Comparison of ENCODE assay signal across 17 cellular contexts in the genomic region with DNA sequence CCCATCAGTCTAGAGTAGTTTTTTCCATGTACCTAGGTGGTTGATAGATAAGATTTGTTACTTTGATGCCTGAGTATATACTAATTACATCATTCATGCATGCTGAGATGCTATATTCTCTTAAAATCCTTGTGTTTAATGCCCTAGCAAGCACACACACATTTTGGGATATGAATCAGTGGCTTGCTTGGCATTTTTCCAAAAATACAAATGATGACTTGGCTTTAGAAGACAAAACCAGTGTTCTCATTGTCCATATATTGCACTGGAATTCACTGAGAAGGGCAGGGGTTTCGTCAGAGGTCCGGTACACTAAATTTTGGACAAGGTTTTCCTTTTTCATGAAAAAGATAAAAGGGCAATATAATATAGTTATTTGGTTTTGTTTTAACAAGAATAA. TPM values are rescaled to one million over a fixed set of nuclear protein-coding genes. Genes with fewer than 3 reads are reported as not detected.
DNase-seq lines count a peak whose midpoint lies in the region; ATAC-seq, FAIRE-seq and TF ChIP-seq lines count a peak whose summit lies in the region.
"Had no signal": no experiment of that assay in that cellular context is flagged by ENCODE, and none has a peak within 500 bp of the region (broad histone marks: within the 10 kb centered on the region; RNA-seq: fewer than 3 reads in every experiment).

No MANE protein-coding gene starts in this region.

- ATAC-seq in RWPE2 (ENCODE audit: low read depth) (peak; percentile 77), GM18519 (IDR thresholded peaks at IDR 0.05; ENCODE audit: low FRiP score, unreplicated experiment) (no peak), GM18498 (IDR thresholded peaks at IDR 0.05; ENCODE audit: unreplicated experiment) (no peak)
- ATAC-seq: HCT116 had no signal

- H3K36me3 ChIP-seq in RWPE2 (ENCODE audit: low read depth) (peaks cover 82% of the 10 kb centered on the region), endothelial cell of umbilical vein (ENCODE audit: control insufficient read depth in 2 of 2, extremely low read depth in 1 of 2, insufficient read depth in 2 of 2, low read length in 2 of 2) (peaks cover 2 to 9% of the 10 kb centered on the region in 2 experiments)
- H3K36me3 ChIP-seq: ovary had no signal

- H3K4me2 ChIP-seq in endothelial cell of umbilical vein (ENCODE audit: insufficient read depth, low read length), result no peak overlapping the region

- H2AFZ ChIP-seq in endothelial cell of umbilical vein (ENCODE audit: low read depth, low read length), result no peak overlapping the region

- TF ChIP-seq CTCF in RWPE2 (IDR thresholded peaks at IDR 0.05; ENCODE audit: poor library complexity, severe bottlenecking) (no peak), endothelial cell of umbilical vein (IDR thresholded peaks at IDR 0.05; ENCODE audit: extremely low read depth in 1 of 2, insufficient read depth in 1 of 2, low read depth in 1 of 2, low read length in 2 of 2) (no peak)

- H3K27ac ChIP-seq in RWPE2 (ENCODE audit: poor library complexity, severe bottlenecking) (no peak overlapping the region), endothelial cell of umbilical vein (ENCODE audit: insufficient read depth, low read depth, low read length) (no peak overlapping the region)
- H3K27ac ChIP-seq: ovary, VCaP had no signal

- intact Hi-C loops in endothelial cell of umbilical vein (cut with micrococcal nuclease), result no loop called here

- no peak for TF ChIP-seq POLR2A in H54 (IDR thresholded peaks at IDR 0.05; ENCODE audit: low read depth, low read length)
- TF ChIP-seq POLR2A in endothelial cell of umbilical vein (IDR thresholded peaks at IDR 0.05; ENCODE audit: low read depth, low read length), result no peak

- no TSS peak for BruUV-seq in endothelial cell of umbilical vein (replicated peaks; lab: Mats Ljungman, UMichigan)

- no peaks in the 10 kb centered on the region for H3K4me1 ChIP-seq in RWPE2 (ENCODE audit: insufficient read depth, poor library complexity, severe bottlenecking)
- peaks cover 2% of the 10 kb centered on the region for H3K4me1 ChIP-seq in endothelial cell of umbilical vein (ENCODE audit: control insufficient read depth, extremely low read depth, insufficient read depth, low read length)

- H3K9me3 ChIP-seq in RWPE2 (ENCODE audit: severe bottlenecking), result no peaks in the 10 kb centered on the region
- no peaks in the 10 kb centered on the region for H3K9me3 ChIP-seq in endothelial cell of umbilical vein (replicated peaks; ENCODE audit: control insufficient read depth, insufficient read depth, low read length)
- H3K9me3 ChIP-seq: ovary had no signal

- dilution Hi-C loops in endothelial cell of umbilical vein (cut with MboI; ENCODE audit: extremely low pct_ligation_motif_present, low sequenced_read_pairs), result no loop called here

- H3K9ac ChIP-seq in endothelial cell of umbilical vein (replicated peaks; ENCODE audit: extremely low read depth, insufficient read depth, low read length), result no peak overlapping the region

- H3K79me2 ChIP-seq in endothelial cell of umbilical vein (ENCODE audit: control insufficient read depth, insufficient read depth, low read length), result no peaks in the 10 kb centered on the region

- DNase-seq in H54 (ENCODE audit: insufficient read length, low spot score), result peak; percentile 42
- no peak for DNase-seq in RWPE2 (ENCODE audit: low spot score)
- DNase-seq in endothelial cell of umbilical vein (ENCODE audit: low read depth, low spot score), result peak; percentile 61
- DNase-seq in myocyte (ENCODE audit: low read depth), result peak; percentile 32
- DNase-seq in CD1c-positive myeloid dendritic cell (ENCODE audit: extremely low spot score), result no peak
- no peak for DNase-seq in stimulated activated naive CD4-positive, alpha-beta T cell treated with Interleukin-2 at 50 U/mL for 16 hours (lab: John Stamatoyannopoulos, UW)
- DNase-seq: activated effector memory CD4-positive, alpha-beta T cell treated with anti-CD3 and anti-CD28 coated beads, Interleukin-2, amount 50 U/mL, for 16 hours; effector CD8-positive, alpha-beta T cell; kidney glomerular epithelial cell; NCI-H1092 treated with DMSO at 0.1 percent for 48 hours; ovary had no signal

- FAIRE-seq in H54 (lab: Jason Lieb, UNC) (peak; percentile 85), endothelial cell of umbilical vein (lab: Jason Lieb, UNC) (peak; percentile 68)

- H4K20me1 ChIP-seq in endothelial cell of umbilical vein (replicated peaks; ENCODE audit: control insufficient read depth, extremely low read depth, insufficient read depth, low read length), result no peaks in the 10 kb centered on the region

- no peaks in the 10 kb centered on the region for H3K27me3 ChIP-seq in RWPE2 (ENCODE audit: insufficient read depth, poor library complexity, severe bottlenecking)
- no peaks in the 10 kb centered on the region for H3K27me3 ChIP-seq in endothelial cell of umbilical vein (ENCODE audit: control insufficient read depth in 2 of 2, insufficient read depth in 2 of 2, low read length in 2 of 2)
- H3K27me3 ChIP-seq: ovary had no signal

- no peaks in the 10 kb centered on the region for H3K9me1 ChIP-seq in endothelial cell of umbilical vein (replicated peaks; ENCODE audit: control insufficient read depth, extremely low read depth, insufficient read depth, low read length)

- H3K4me3 ChIP-seq in RWPE2 (ENCODE audit: severe bottlenecking), result no peak overlapping the region
- no peak overlapping the region for H3K4me3 ChIP-seq in endothelial cell of umbilical vein (replicated peaks in 1 of 3; ENCODE audit: insufficient read depth in 1 of 3, low read depth in 1 of 3, low read length in 3 of 3)
- H3K4me3 ChIP-seq: ovary, SK-N-MC had no signal

- CTCF ChIA-PET in endothelial cell of umbilical vein (lab: Charles Lee), result interaction anchor here (1.7 kb wide), 1 partner anchor 475 kb away, joined by 6 read pairs; no protein-coding TSS in a partner anchor

- POLR2A ChIA-PET in endothelial cell of umbilical vein (lab: Charles Lee), result no interaction called here

RNA-seq across cellular contexts. Expression of a gene that starts 24.9 kb away (rescaled TPM):
- total RNA-seq in endothelial cell of umbilical vein, result 77.6 and 87.1 TPM in 2 replicates
- polyA plus RNA-seq in endothelial cell of umbilical vein, result 112 and 118 TPM in 2 replicates
- 57.8 and 62.8 TPM in 2 replicates for polyA plus RNA-seq in endothelial cell of umbilical vein (2011; cell fraction: cytosol; rRNA removed)
- 395 and 433 TPM in 2 replicates for polyA plus RNA-seq in endothelial cell of umbilical vein (2011; cell fraction: nucleus; rRNA removed)
- 59.1 and 59.4 TPM in 2 replicates for polyA plus RNA-seq in endothelial cell of umbilical vein (2012)
- 93.0 and 97.6 TPM in 2 replicates for polyA minus RNA-seq in endothelial cell of umbilical vein
- 45.7 TPM for polyA minus RNA-seq in endothelial cell of umbilical vein (2011; cell fraction: cytosol; rRNA and poly(A)+ RNA removed)
- 69.6 and 79.8 TPM in 2 replicates for polyA minus RNA-seq in endothelial cell of umbilical vein (2011; cell fraction: nucleus; rRNA and poly(A)+ RNA removed)
- 33.6 and 35.9 TPM in 2 replicates for total RNA-seq in myocyte
- polyA plus RNA-seq in myocyte (2012), result 107 TPM

RNA-seq across cellular contexts. Expression of a gene that starts 28.2 kb away (rescaled TPM):
- 33.7 and 36.6 TPM in 2 replicates for total RNA-seq in endothelial cell of umbilical vein
- 8.8 and 9.3 TPM in 2 replicates for polyA plus RNA-seq in endothelial cell of umbilical vein
- 12.6 and 13.6 TPM in 2 replicates for polyA plus RNA-seq in endothelial cell of umbilical vein (2011; cell fraction: cytosol; rRNA removed)
- 15.6 and 16.5 TPM in 2 replicates for polyA plus RNA-seq in endothelial cell of umbilical vein (2011; cell fraction: nucleus; rRNA removed)
- polyA plus RNA-seq in endothelial cell of umbilical vein (2012), result 20.4 and 23.2 TPM in 2 replicates
- polyA minus RNA-seq in endothelial cell of umbilical vein, result 38.9 and 49.3 TPM in 2 replicates
- polyA minus RNA-seq in endothelial cell of umbilical vein (2011; cell fraction: cytosol; rRNA and poly(A)+ RNA removed), result 12.1 TPM
- polyA minus RNA-seq in endothelial cell of umbilical vein (2011; cell fraction: nucleus; rRNA and poly(A)+ RNA removed), result 11.7 and 15.9 TPM in 2 replicates
- 21.8 and 26.7 TPM in 2 replicates for total RNA-seq in myocyte
- 20.8 TPM for polyA plus RNA-seq in myocyte (2012)

RNA-seq across cellular contexts. Expression of a gene that starts 28.3 kb away (rescaled TPM):
- total RNA-seq in endothelial cell of umbilical vein, result 45.9 and 50.0 TPM in 2 replicates
- 27.5 and 28.4 TPM in 2 replicates for polyA plus RNA-seq in endothelial cell of umbilical vein
- 34.7 and 39.9 TPM in 2 replicates for polyA plus RNA-seq in endothelial cell of umbilical vein (2011; cell fraction: cytosol; rRNA removed)
- 70.5 and 78.3 TPM in 2 replicates for polyA plus RNA-seq in endothelial cell of umbilical vein (2011; cell fraction: nucleus; rRNA removed)
- 27.5 and 35.4 TPM in 2 replicates for polyA plus RNA-seq in endothelial cell of umbilical vein (2012)
- 50.9 and 57.6 TPM in 2 replicates for polyA minus RNA-seq in endothelial cell of umbilical vein
- 35.9 TPM for polyA minus RNA-seq in endothelial cell of umbilical vein (2011; cell fraction: cytosol; rRNA and poly(A)+ RNA removed)
- 35.0 and 64.3 TPM in 2 replicates for polyA minus RNA-seq in endothelial cell of umbilical vein (2011; cell fraction: nucleus; rRNA and poly(A)+ RNA removed)
- 33.4 and 34.1 TPM in 2 replicates for total RNA-seq in myocyte
- polyA plus RNA-seq in myocyte (2012), result 31.6 TPM

RNA-seq across cellular contexts. Expression of a gene that starts 31.5 kb away (rescaled TPM):
- 32.3 and 34.9 TPM in 2 replicates for total RNA-seq in endothelial cell of umbilical vein
- 62.0 and 63.5 TPM in 2 replicates for polyA plus RNA-seq in endothelial cell of umbilical vein
- 49.8 and 50.7 TPM in 2 replicates for polyA plus RNA-seq in endothelial cell of umbilical vein (2011; cell fraction: cytosol; rRNA removed)
- 26.7 and 29.3 TPM in 2 replicates for polyA plus RNA-seq in endothelial cell of umbilical vein (2011; cell fraction: nucleus; rRNA removed)
- polyA plus RNA-seq in endothelial cell of umbilical vein (2012), result 20.8 and 29.5 TPM in 2 replicates
- polyA minus RNA-seq in endothelial cell of umbilical vein, result 45.6 and 45.8 TPM in 2 replicates
- 17.9 TPM for polyA minus RNA-seq in endothelial cell of umbilical vein (2011; cell fraction: cytosol; rRNA and poly(A)+ RNA removed)
- 8.0 and 13.0 TPM in 2 replicates for polyA minus RNA-seq in endothelial cell of umbilical vein (2011; cell fraction: nucleus; rRNA and poly(A)+ RNA removed)
- 18.1 and 35.3 TPM in 2 replicates for total RNA-seq in myocyte
- 24.5 TPM for polyA plus RNA-seq in myocyte (2012)

RNA-seq across cellular contexts. Expression of a gene that starts 40.7 kb away (rescaled TPM):
- total RNA-seq in endothelial cell of umbilical vein, result 0.12 and 0.27 TPM in 2 replicates
- 0.18 and 0.21 TPM in 2 replicates for polyA plus RNA-seq in endothelial cell of umbilical vein
- 0.14 and 0.23 TPM in 2 replicates for polyA plus RNA-seq in endothelial cell of umbilical vein (2011; cell fraction: cytosol; rRNA removed)
- polyA plus RNA-seq in endothelial cell of umbilical vein (2011; cell fraction: nucleus; rRNA removed), result 0.11 and 0.12 TPM in 2 replicates
- polyA plus RNA-seq in endothelial cell of umbilical vein (2012), result 0.29 and 0.50 TPM in 2 replicates
- 0.12 TPM in 1 of 2 replicates, not detected in the other for polyA minus RNA-seq in endothelial cell of umbilical vein
- polyA minus RNA-seq in endothelial cell of umbilical vein (2011; cell fraction: cytosol; rRNA and poly(A)+ RNA removed), result not detected
- 0.29 TPM in 1 of 2 replicates, not detected in the other for polyA minus RNA-seq in endothelial cell of umbilical vein (2011; cell fraction: nucleus; rRNA and poly(A)+ RNA removed)
- not detected in 2 replicates for total RNA-seq in myocyte
- 0.30 TPM for polyA plus RNA-seq in myocyte (2012)
- total RNA-seq: activated CD8-positive, alpha-beta memory T cell treated with anti-CD3 and anti-CD28 coated beads for 36 hours had no signal

Comparison
In these comparisons a context has a peak if more than half of its experiments do, and no peak if none do; other contexts are left out.
1. DNase-seq: peak in H54 (single experiment), endothelial cell of umbilical vein (single experiment) and myocyte (single experiment); none in RWPE2 (single experiment), CD1c-positive myeloid dendritic cell (single experiment) and stimulated activated naive CD4-positive, alpha-beta T cell treated with Interleukin-2 at 50 U/mL for 16 hours (single experiment).